Comparison of ENCODE assay signal across 10 cellular contexts in genomic region chr2:20465716-20466391, GRCh38. TPM values are rescaled to one million over a fixed set of nuclear protein-coding genes. Genes with fewer than 3 reads are reported as not detected.
DNase-seq lines count a peak whose midpoint lies in the region; TF ChIP-seq lines count a peak whose summit lies in the region.
"Had no signal": no experiment of that assay in that cellular context is flagged by ENCODE, and none has a peak within 500 bp of the region (broad histone marks: within the 10 kb centered on the region; RNA-seq: fewer than 3 reads in every experiment).

No MANE protein-coding gene starts in this region.

- TF ChIP-seq CTCF in esophagus squamous epithelium (IDR thresholded peaks at IDR 0.05) = no peak
- no peak for TF ChIP-seq CTCF in stomach (IDR thresholded peaks at IDR 0.05)

- no peaks in the 10 kb centered on the region for H3K36me3 ChIP-seq in esophagus squamous epithelium
- H3K36me3 ChIP-seq in stomach = no peaks in the 10 kb centered on the region

- H3K4me3 ChIP-seq in esophagus squamous epithelium (no peak overlapping the region), stomach (no peak overlapping the region)

- no peaks in the 10 kb centered on the region for H3K4me1 Mint-ChIP-seq in activated naive CD8-positive, alpha-beta T cell treated with anti-CD3 and anti-CD28 coated beads for 36 hours

- peaks cover 8 to 48% (median 21%) of the 10 kb centered on the region in 3 donors for H3K4me1 ChIP-seq in esophagus squamous epithelium
- H3K4me1 ChIP-seq in stomach = peaks cover 31 to 51% (median 49%) of the 10 kb centered on the region in 4 donors

- no peak overlapping the region for H3K4me3 Mint-ChIP-seq in activated naive CD8-positive, alpha-beta T cell treated with anti-CD3 and anti-CD28 coated beads for 36 hours

- no peaks in the 10 kb centered on the region for H3K36me3 Mint-ChIP-seq in activated naive CD8-positive, alpha-beta T cell treated with anti-CD3 and anti-CD28 coated beads for 36 hours

- H3K9me3 Mint-ChIP-seq in activated naive CD8-positive, alpha-beta T cell treated with anti-CD3 and anti-CD28 coated beads for 36 hours = peaks cover 2% of the 10 kb centered on the region

- TF ChIP-seq POLR2A in esophagus squamous epithelium (IDR thresholded peaks at IDR 0.05) (no peak), stomach (IDR thresholded peaks at IDR 0.05) (no peak)

- intact Hi-C loops in esophagus squamous epithelium (cut with DNase I) (no loop called here), stomach (cut with DNase I; ENCODE audit: low total_unique reads) (no loop called here)

- 14 to 32% methylated on average over 4 of the region's 4 CpGs for WGBS in esophagus squamous epithelium, 2 donors
- WGBS in stomach, 5 donors = 27 to 56% (median 52%) methylated on average over 4 of the region's 4 CpGs

- TF ChIP-seq EP300 in stomach (IDR thresholded peaks at IDR 0.05) = no peak

- peak; percentile 87 for DNase-seq in NCI-H1105 (lab: John Stamatoyannopoulos, UW)
- DNase-seq in NCI-H774 (lab: John Stamatoyannopoulos, UW) = peak; percentile 54
- DNase-seq in esophagus squamous epithelium (lab: John Stamatoyannopoulos, UW) = no peak
- DNase-seq in stomach = peak; percentile 76
- no peak for DNase-seq in activated naive CD8-positive, alpha-beta T cell treated with anti-CD3 and anti-CD28 coated beads for 36 hours
- no peak for DNase-seq in activated naive CD4-positive, alpha-beta T cell treated with anti-CD3 and anti-CD28 coated beads, Interleukin-2, amount 50 U/mL, for 16 hours
- DNase-seq in HuH-7.5 (ENCODE audit: low spot score) = no peak
- DNase-seq in amniotic stem cell (lab: John Stamatoyannopoulos, UW) = no peak
- DNase-seq: activated CD4-positive, alpha-beta T cell treated with anti-CD3 and anti-CD28 coated beads for 4 hours; NCI-H187 had no signal

- no peaks in the 10 kb centered on the region for H3K27me3 ChIP-seq in esophagus squamous epithelium
- H3K27me3 ChIP-seq in stomach = no peaks in the 10 kb centered on the region

- no peaks in the 10 kb centered on the region for H3K9me3 ChIP-seq in esophagus squamous epithelium
- no peaks in the 10 kb centered on the region for H3K9me3 ChIP-seq in stomach

- H3K27ac Mint-ChIP-seq in activated naive CD8-positive, alpha-beta T cell treated with anti-CD3 and anti-CD28 coated beads for 36 hours = no peak overlapping the region

- H3K27me3 Mint-ChIP-seq in activated naive CD8-positive, alpha-beta T cell treated with anti-CD3 and anti-CD28 coated beads for 36 hours = peaks cover 17% of the 10 kb centered on the region

- H3K27ac ChIP-seq in esophagus squamous epithelium (peak overlapping the region; percentile 74 to 92 (median 89)), stomach (peak overlapping the region; percentile 68 to 96 (median 80))

RNA-seq across cellular contexts. Expression of gene RHOB, which starts 19.0 kb away (rescaled TPM):
- 100 to 1,000 TPM in 3 of 4 donors, 10 to 100 TPM in 1; 61.7 to 245 (median 144) TPM for total RNA-seq in esophagus squamous epithelium
- 1,000 to 10,000 TPM in 1 of 5 donors, 100 to 1,000 TPM in 4; 353 to 1,146 (median 607) TPM for total RNA-seq in stomach
- 100 to 1,000 TPM; 143 to 327 (median 145) TPM for polyA plus RNA-seq in stomach
- total RNA-seq in activated naive CD8-positive, alpha-beta T cell treated with anti-CD3 and anti-CD28 coated beads for 36 hours = 10 to 100 TPM; 13.4 to 13.7 TPM

Comparison
In these comparisons a context has a peak if more than half of its experiments do, and no peak if none do; other contexts are left out.
1. DNase-seq: peak in NCI-H1105 (single experiment), NCI-H774 (single experiment) and stomach (single experiment); none in esophagus squamous epithelium (single experiment), activated naive CD8-positive, alpha-beta T cell treated with anti-CD3 and anti-CD28 coated beads for 36 hours (single experiment), activated naive CD4-positive, alpha-beta T cell treated with anti-CD3 and anti-CD28 coated beads, Interleukin-2, amount 50 U/mL, for 16 hours (single experiment), HuH-7.5 (single experiment) and amniotic stem cell (single experiment).
2. RNA of gene RHOB, which starts 19.0 kb away (total RNA-seq): 353 to 1,146 TPM in stomach and 61.7 to 245 TPM in esophagus squamous epithelium; 13.4 to 13.7 TPM in activated naive CD8-positive, alpha-beta T cell treated with anti-CD3 and anti-CD28 coated beads for 36 hours; every median in the first group is over 4 times any median in the second.